Comparison of ENCODE assay signal across 21 cellular contexts in genomic region chrX:15883540-15883863, GRCh38. TPM values are rescaled to one million over a fixed set of nuclear protein-coding genes. Genes with fewer than 3 reads are reported as not detected.
A peak's percentile ranks its signal among the peaks of the same experiment; 100 is the strongest.
DNase-seq lines count a peak whose midpoint lies in the region; ATAC-seq, FAIRE-seq and TF ChIP-seq lines count a peak whose summit lies in the region.
"Had no signal": no experiment of that assay in that cellular context is flagged by ENCODE, and none has a peak within 500 bp of the region (broad histone marks: within the 10 kb centered on the region; RNA-seq: fewer than 3 reads in every experiment).

No MANE protein-coding gene starts in this region.

- H3K4me2 ChIP-seq in K562 (ENCODE audit: insufficient read depth, low read length), result no peak overlapping the region

- no peaks in the 10 kb centered on the region for H3K79me2 ChIP-seq in K562 (ENCODE audit: control insufficient read depth, insufficient read depth, low read length)

- in situ Hi-C loops in K562 (cut with MboI), result no loop called here

- no peak for TF ChIP-seq EP300 in K562 (IDR thresholded peaks at IDR 0.05; ENCODE audit: low read length)

- ATAC-seq in K562, result no peak
- ATAC-seq in stimulated activated memory B cell treated with anti-CD40 and anti-IgM and Interleukin-4, amounts not matched to agents 10 μg/mL and 1 μg/mL and 100 μg/mL, for 72 hours, result no peak

- H3K9me3 Mint-ChIP-seq in Calu3 (ENCODE audit: low read depth, unreplicated experiment), result no peaks in the 10 kb centered on the region
- no peaks in the 10 kb centered on the region for H3K9me3 Mint-ChIP-seq in stimulated activated memory B cell treated with anti-CD40 and anti-IgM and Interleukin-4, amounts not matched to agents 10 μg/mL and 1 μg/mL and 100 μg/mL, for 72 hours
- H3K9me3 Mint-ChIP-seq in activated CD4-positive, alpha-beta memory T cell treated with anti-CD3 and anti-CD28 coated beads for 36 hours, result peaks cover 6% of the 10 kb centered on the region
- H3K9me3 Mint-ChIP-seq: CD4-positive, alpha-beta T cell had no signal

- CTCF ChIA-PET in Calu3 (lab: Charles Lee) (no interaction called here), K562 (lab: Yijun Ruan, JAX; ENCODE audit: low intra/inter-chr PET ratio) (no interaction called here)
- CTCF ChIA-PET in activated CD4-positive, alpha-beta memory T cell treated with anti-CD3 and anti-CD28 coated beads for 36 hours (lab: Charles Lee), result no interaction called here

- H3K4me1 ChIP-seq in K562 (replicated peaks in 1 of 2; ENCODE audit: control insufficient read depth in 2 of 2, insufficient read depth in 2 of 2, low read length in 2 of 2), result peaks cover 0 to 5% of the 10 kb centered on the region in 2 experiments; a peak in 2 of 5 replicates
- H3K4me1 ChIP-seq: BE2C had no signal

- no peak overlapping the region for H3K4me3 ChIP-seq in K562
- H3K4me3 ChIP-seq: SK-N-MC had no signal

- POLR2A ChIA-PET in K562 (lab: Yijun Ruan, JAX), result no interaction called here
- POLR2A ChIA-PET in activated CD4-positive, alpha-beta memory T cell treated with anti-CD3 and anti-CD28 coated beads for 36 hours (lab: Charles Lee), result no interaction called here

- TF ChIP-seq CTCF in Calu3 (IDR thresholded peaks at IDR 0.05; ENCODE audit: unreplicated experiment), result no peak
- TF ChIP-seq CTCF in K562 (IDR thresholded peaks at IDR 0.05 in 2 of 3, conservative IDR thresholded peaks at IDR 0.05 in 1 of 3; ENCODE audit: insufficient read depth in 2 of 3, low read depth in 1 of 3, low read length in 3 of 3), result no peak

- H3K9me1 ChIP-seq in K562 (ENCODE audit: control insufficient read depth, insufficient read depth, low read length), result no peaks in the 10 kb centered on the region

- H3K27ac ChIP-seq in K562 (ENCODE audit: extremely low read depth, low read depth, low read length), result no peak overlapping the region
- H3K27ac ChIP-seq: RWPE1, SK-N-MC had no signal

- intact Hi-C loops in Calu3 (cut with micrococcal nuclease; ENCODE audit: unreplicated experiment), result no loop called here
- intact Hi-C loops in K562 (cut with micrococcal nuclease), result no loop called here
- intact Hi-C loops in activated CD4-positive, alpha-beta memory T cell treated with anti-CD3 and anti-CD28 coated beads for 36 hours (cut with micrococcal nuclease), result no loop called here

- no peaks in the 10 kb centered on the region for H3K36me3 ChIP-seq in K562 (ENCODE audit: control insufficient read depth, insufficient read depth, low read length)
- H3K36me3 ChIP-seq: BE2C had no signal

- peaks cover 29% of the 10 kb centered on the region for H3K4me1 Mint-ChIP-seq in Calu3 (ENCODE audit: low read depth, unreplicated experiment)
- H3K4me1 Mint-ChIP-seq in stimulated activated memory B cell treated with anti-CD40 and anti-IgM and Interleukin-4, amounts not matched to agents 10 μg/mL and 1 μg/mL and 100 μg/mL, for 72 hours, result peaks cover 22% of the 10 kb centered on the region
- H3K4me1 Mint-ChIP-seq in activated CD4-positive, alpha-beta memory T cell treated with anti-CD3 and anti-CD28 coated beads for 36 hours (ENCODE audit: low read depth), result peaks cover 7% of the 10 kb centered on the region

- TF ChIP-seq RAD21 in K562 (CRISPR knock-in tag; conservative IDR thresholded peaks at IDR 0.05 in 1 of 2, IDR thresholded peaks at IDR 0.05 in 1 of 2), result no peak; a peak in 1 of 4 replicates

- H3K36me3 Mint-ChIP-seq in Calu3 (ENCODE audit: insufficient read depth, unreplicated experiment), result peaks cover 6% of the 10 kb centered on the region
- H3K36me3 Mint-ChIP-seq in stimulated activated memory B cell treated with anti-CD40 and anti-IgM and Interleukin-4, amounts not matched to agents 10 μg/mL and 1 μg/mL and 100 μg/mL, for 72 hours, result peaks cover 7% of the 10 kb centered on the region
- H3K36me3 Mint-ChIP-seq in activated CD4-positive, alpha-beta memory T cell treated with anti-CD3 and anti-CD28 coated beads for 36 hours, result no peaks in the 10 kb centered on the region

- DNase-seq in Calu3 (no peak), GM19239 (ENCODE audit: insufficient read length, low spot score) (no peak), K562 (ENCODE audit: extremely low read depth in 1 of 4, low spot score in 3 of 4) (no peak), HK-2 (ENCODE audit: unreplicated experiment) (no peak), amygdala (lab: John Stamatoyannopoulos, UW) (no peak)
- DNase-seq in activated CD4-positive, alpha-beta memory T cell treated with anti-CD3 and anti-CD28 coated beads for 36 hours, result no peak
- DNase-seq: BE2C; CD4-positive, alpha-beta T cell; COR-L47; DMS 273 treated with DMSO at 0.1 percent for 48 hours; DMS79 treated with DMSO at 0.1 percent for 48 hours; Kasumi-1; NCI-H1092; NCI-H1436 treated with DMSO at 0.1 percent for 48 hours; NCI-H1930; NCI-H2227 treated with DMSO at 0.1 percent for 48 hours; NCI-H510A; SHP77 treated with DMSO at 0.1 percent for 48 hours had no signal

- peaks cover 0 to 5% of the 10 kb centered on the region in 2 experiments; a peak in 1 of 5 replicates for H3K27me3 ChIP-seq in K562 (ENCODE audit: control insufficient read depth in 2 of 2, insufficient read depth in 2 of 2, low read length in 2 of 2)
- H3K27me3 ChIP-seq: BE2C had no signal

- FAIRE-seq in GM19239 (lab: Jason Lieb, UNC) (peak; percentile 40), K562 (lab: Jason Lieb, UNC) (no peak)

- no peak overlapping the region for H3K9ac ChIP-seq in K562 (ENCODE audit: insufficient read depth in 1 of 2, low read depth in 2 of 2, low read length in 2 of 2)

- H3K27me3 Mint-ChIP-seq in Calu3 (ENCODE audit: unreplicated experiment), result no peaks in the 10 kb centered on the region
- H3K27me3 Mint-ChIP-seq in stimulated activated memory B cell treated with anti-CD40 and anti-IgM and Interleukin-4, amounts not matched to agents 10 μg/mL and 1 μg/mL and 100 μg/mL, for 72 hours, result no peaks in the 10 kb centered on the region
- no peaks in the 10 kb centered on the region for H3K27me3 Mint-ChIP-seq in activated CD4-positive, alpha-beta memory T cell treated with anti-CD3 and anti-CD28 coated beads for 36 hours
- H3K27me3 Mint-ChIP-seq: CD4-positive, alpha-beta T cell had no signal

- H2AFZ ChIP-seq in K562 (ENCODE audit: low read depth, low read length), result no peak overlapping the region

- no TSS peak for BruUV-seq in Calu3 (replicated peaks; lab: Mats Ljungman, UMichigan)
- BruUV-seq in K562 (replicated peaks; lab: Mats Ljungman, UMichigan), result no TSS peak

- TF ChIP-seq POLR2A in K562 (conservative IDR thresholded peaks at IDR 0.05), result no peak

- no peaks in the 10 kb centered on the region for H3K9me3 ChIP-seq in K562 (replicated peaks; ENCODE audit: control insufficient read depth, insufficient read depth, low read depth, low read length)
- H3K9me3 ChIP-seq: BE2C had no signal

- no peaks in the 10 kb centered on the region for H4K20me1 ChIP-seq in K562 (replicated peaks; ENCODE audit: control insufficient read depth, insufficient read depth, low read length)

- 57% methylated on average over 3 of the region's 3 CpGs for WGBS in K562 (ENCODE audit: insufficient coverage, low coverage, missing lambda C conversion rate)

- peak overlapping the region; percentile 16 for H3K27ac Mint-ChIP-seq in Calu3 (ENCODE audit: unreplicated experiment)
- H3K27ac Mint-ChIP-seq in stimulated activated memory B cell treated with anti-CD40 and anti-IgM and Interleukin-4, amounts not matched to agents 10 μg/mL and 1 μg/mL and 100 μg/mL, for 72 hours, result peak overlapping the region; percentile 62
- H3K27ac Mint-ChIP-seq in activated CD4-positive, alpha-beta memory T cell treated with anti-CD3 and anti-CD28 coated beads for 36 hours, result no peak overlapping the region
- H3K27ac Mint-ChIP-seq: CD4-positive, alpha-beta T cell had no signal

- H3K4me3 Mint-ChIP-seq in Calu3 (ENCODE audit: low read depth, unreplicated experiment), result no peak overlapping the region
- H3K4me3 Mint-ChIP-seq in stimulated activated memory B cell treated with anti-CD40 and anti-IgM and Interleukin-4, amounts not matched to agents 10 μg/mL and 1 μg/mL and 100 μg/mL, for 72 hours, result no peak overlapping the region
- H3K4me3 Mint-ChIP-seq in activated CD4-positive, alpha-beta memory T cell treated with anti-CD3 and anti-CD28 coated beads for 36 hours, result no peak overlapping the region
- H3K4me3 Mint-ChIP-seq: CD4-positive, alpha-beta T cell had no signal

TF ChIP-seq in K562, 482 proteins besides CTCF, POLR2A, EP300 and RAD21 (continues in another document):
- peak; percentile 5; the same call in 1 of the 2 replicates for TF ChIP-seq ZNF175 (CRISPR knock-in tag; IDR thresholded peaks at IDR 0.05; ENCODE audit: low read depth)
- no peak for TF ChIP-seq E2F1 (CRISPR knock-in tag; IDR thresholded peaks at IDR 0.05)
- 0 out of 2 replicates have a peak, but pooled peaks have one; percentile 35 for TF ChIP-seq ZNF584 (CRISPR knock-in tag; IDR thresholded peaks at IDR 0.05; ENCODE audit: low read depth)
- TF ChIP-seq ZC3H8 (IDR thresholded peaks at IDR 0.05), result no peak

RNA-seq across cellular contexts. Expression of gene AP1S2, which starts 28.9 kb away (rescaled TPM):
- total RNA-seq in Calu3 (2022) (41.4 and 57.5 TPM in 2 replicates), K562 (2014; rRNA removed) (24.7 and 26.0 TPM in 2 replicates), K562 (2014; rRNA removed; fragmentation: Illumina TruSeq; extraction: Trizol) (39.7 and 44.9 TPM in 2 replicates), K562 (2015; rRNA removed; fragmentation: Illumina TruSeq; extraction: Trizol) (56.4 and 64.2 TPM in 2 replicates), K562 (2021) (24.0 and 26.2 TPM in 2 replicates)
- total RNA-seq in K562 (2011; cell fraction: chromatin; rRNA removed; ENCODE audit: low replicate concordance), result 7.3 and 19.3 TPM in 2 replicates
- 1.5 and 2.8 TPM in 2 replicates for total RNA-seq in K562 (2011; cell fraction: nucleolus; rRNA removed)
- 6.5 and 14.2 TPM in 2 replicates for total RNA-seq in K562 (2011; cell fraction: nucleoplasm; rRNA removed)
- polyA plus RNA-seq in K562 (2011; rRNA removed) (15.3 and 25.8 TPM in 2 replicates), K562 (2014; fragmentation: Illumina TruSeq; extraction: Trizol) (25.6 and 37.5 TPM in 2 replicates), K562 (2014; fragmentation: Nextera tagmentation; extraction: Ambion mirVana) (10 to 100 TPM; 11.1 to 13.7 TPM), K562 (2014; rRNA removed) (24.3 and 37.8 TPM in 2 replicates)
- polyA plus RNA-seq in K562 (2011; cell fraction: cytosol; rRNA removed), result 3.1 and 7.4 TPM in 2 replicates
- 4.8 and 7.5 TPM in 2 replicates for polyA plus RNA-seq in K562 (2011; cell fraction: nucleus; rRNA removed)
- 32.1 and 80.1 TPM in 2 replicates for polyA plus RNA-seq in K562 (2012)
- polyA minus RNA-seq in K562 (2011; rRNA and poly(A)+ RNA removed), result 25.6 TPM in 2 replicates
- polyA minus RNA-seq in K562 (2011; cell fraction: cytosol; rRNA and poly(A)+ RNA removed), result 7.1 and 11.5 TPM in 2 replicates
- 4.4 and 6.7 TPM in 2 replicates for polyA minus RNA-seq in K562 (2011; cell fraction: nucleus; rRNA and poly(A)+ RNA removed)
- 10 to 100 TPM; 21.4 to 29.3 TPM for total RNA-seq in activated CD4-positive, alpha-beta memory T cell treated with anti-CD3 and anti-CD28 coated beads for 36 hours
